Comparison of ENCODE assay signal across 8 cellular contexts in genomic region chr12:7129647-7130536, GRCh38. TPM values are rescaled to one million over a fixed set of nuclear protein-coding genes. Genes with fewer than 3 reads are reported as not detected.
A peak's percentile ranks its signal among the peaks of the same experiment; 100 is the strongest.
DNase-seq lines count a peak whose midpoint lies in the region; ATAC-seq and TF ChIP-seq lines count a peak whose summit lies in the region.

CLSTN3 (plus strand) TSS chr12:7130371; CDS start chr12:7130649, 278 bp downstream.

- in situ Hi-C loops in T47D (cut with HindIII; ENCODE audit: low pct_unique_long_range_greater_than_20kb, low sequenced_read_pairs), result no loop called here

- H3K9me3 ChIP-seq in iPS-20b (ENCODE audit: insufficient read depth, low read depth, low read length) (no peaks in the 10 kb centered on the region), skeletal muscle tissue (ENCODE audit: control insufficient read depth in 3 of 3, low read length in 3 of 3) (no peaks in the 10 kb centered on the region)

- H3K27me3 ChIP-seq in iPS-20b (ENCODE audit: insufficient read depth, low read length), result peaks cover 33% of the 10 kb centered on the region
- H3K27me3 ChIP-seq in skeletal muscle tissue (ENCODE audit: control insufficient read depth in 3 of 3, insufficient read depth in 3 of 3, low read length in 3 of 3), result peaks cover 21 to 33% (median 27%) of the 10 kb centered on the region in 3 donors

- peaks cover 12% of the 10 kb centered on the region for H3K4me1 ChIP-seq in iPS-20b (ENCODE audit: insufficient read depth, low read length)
- H3K4me1 ChIP-seq in skeletal muscle tissue (ENCODE audit: control insufficient read depth in 3 of 3, insufficient read depth in 3 of 3, low read length in 3 of 3), result peaks cover 20 to 30% (median 30%) of the 10 kb centered on the region in 3 donors

- H3K27ac ChIP-seq in iPS-20b (ENCODE audit: low read length) (peak within 1 kb of the TSS; percentile 58), skeletal muscle tissue (ENCODE audit: low read depth, low read length) (peak within 1 kb of the TSS; percentile 56)

- ATAC-seq in HG02763 (IDR thresholded peaks at IDR 0.05; ENCODE audit: unreplicated experiment) (peak; percentile 67), HG03469 (IDR thresholded peaks at IDR 0.05; ENCODE audit: unreplicated experiment) (no peak)

- no peak for TF ChIP-seq CTCF in GM10266 (IDR thresholded peaks at IDR 0.05; ENCODE audit: control insufficient read depth, insufficient read depth, low read depth, missing control alignments)
- TF ChIP-seq CTCF in WI38 (IDR thresholded peaks at IDR 0.05; ENCODE audit: low read depth, low read length), result no peak

- peaks cover 5% of the 10 kb centered on the region for H3K36me3 ChIP-seq in iPS-20b (ENCODE audit: insufficient read depth, low read depth, low read length)
- H3K36me3 ChIP-seq in skeletal muscle tissue (ENCODE audit: control insufficient read depth in 3 of 3, insufficient read depth in 3 of 3, low read length in 3 of 3), result peaks cover 0 to 8% (median 4%) of the 10 kb centered on the region in 3 donors

- H3K9ac ChIP-seq in iPS-20b (ENCODE audit: low read depth, low read length) (peak within 1 kb of the TSS; percentile 83; the same call in 1 of the 2 replicates), skeletal muscle tissue (ENCODE audit: low read depth in 1 of 3, low read length in 3 of 3) (peak within 1 kb of the TSS; percentile 61 to 75 (median 74))

- H3K4me3 ChIP-seq in WI38 (ENCODE audit: low read depth, low read length) (peak within 1 kb of the TSS; percentile 65), iPS-20b (ENCODE audit: low read length) (peak within 1 kb of the TSS; percentile 87), skeletal muscle tissue (ENCODE audit: low read length in 3 of 3) (peak within 1 kb of the TSS; percentile 70 to 79 (median 72))

- DNase-seq in GM10266 (ENCODE audit: extremely low spot score), result peak; percentile 97
- peak; percentile 78 to 81 for DNase-seq in NCI-H2081 (lab: John Stamatoyannopoulos, UW)
- peak; percentile 73 to 90 for DNase-seq in T47D (ENCODE audit: low read depth in 1 of 2, low spot score in 1 of 2)

RNA-seq across cellular contexts. Expression of gene CLSTN3, which starts in this region (rescaled TPM):
- total RNA-seq in skeletal muscle tissue, result 15.1 TPM
